Comparison of ENCODE assay signal across 8 cellular contexts in the genomic region with DNA sequence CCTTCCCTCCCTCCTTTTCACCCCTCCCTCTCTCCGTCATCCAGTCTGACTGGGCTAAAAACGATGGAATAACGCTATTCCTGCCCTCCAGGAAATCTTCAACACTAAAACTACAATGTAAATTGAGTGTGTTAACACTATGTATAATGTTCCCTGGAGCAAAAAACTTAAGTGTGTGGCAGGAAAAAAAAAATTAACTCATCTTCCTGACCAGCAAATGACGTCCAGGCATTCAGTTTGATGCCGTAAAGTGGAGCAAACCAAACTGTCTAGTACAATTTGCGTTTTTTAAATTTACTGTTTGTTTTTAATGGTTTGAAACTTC. TPM values are rescaled to one million over a fixed set of nuclear protein-coding genes. Genes with fewer than 3 reads are reported as not detected.
A peak's percentile ranks its signal among the peaks of the same experiment; 100 is the strongest.
DNase-seq lines count a peak whose midpoint lies in the region; ATAC-seq, FAIRE-seq and TF ChIP-seq lines count a peak whose summit lies in the region.

No MANE protein-coding gene starts in this region.

- peak overlapping the region; percentile 70 for H4K8ac ChIP-seq in mesenchymal stem cell (ENCODE audit: low read length)

- H2BK12ac ChIP-seq in mesenchymal stem cell (ENCODE audit: low read length in 2 of 2), result no peak overlapping the region

- no peak overlapping the region for H2AFZ ChIP-seq in mesenchymal stem cell (ENCODE audit: low read depth, low read length)

- H2AK5ac ChIP-seq in mesenchymal stem cell (ENCODE audit: low read length, severe bottlenecking), result no peak overlapping the region

- H3K4ac ChIP-seq in mesenchymal stem cell (ENCODE audit: low read depth in 1 of 2, low read length in 2 of 2), result no peak overlapping the region

- H3K36me3 ChIP-seq in heart right ventricle (peaks cover 0 to 14% (median 0%) of the 10 kb centered on the region in 9 donors), brain microvascular endothelial cell (replicated peaks) (no peaks in the 10 kb centered on the region), mesenchymal stem cell (ENCODE audit: control insufficient read depth in 1 of 2, insufficient read depth in 2 of 2, low read depth in 1 of 2, low read length in 2 of 2) (peaks cover 0 to 12% of the 10 kb centered on the region in 2 experiments)

- H3K9ac ChIP-seq in mesenchymal stem cell (ENCODE audit: low read length), result peak overlapping the region; percentile 90

- H3K23ac ChIP-seq in mesenchymal stem cell (ENCODE audit: low read length in 2 of 2), result no peak overlapping the region

- H3K27me3 ChIP-seq in heart right ventricle (no peaks in the 10 kb centered on the region), brain microvascular endothelial cell (replicated peaks) (no peaks in the 10 kb centered on the region), mesenchymal stem cell (ENCODE audit: control insufficient read depth in 1 of 2, insufficient read depth in 1 of 2, low read length in 2 of 2) (no peaks in the 10 kb centered on the region)

- 65 to 69% methylated on average over 6 of the region's 6 CpGs for WGBS in heart right ventricle, 2 donors
- WGBS in mesenchymal stem cell, result 97% methylated on average over 3 of the region's 6 CpGs

- H2BK120ac ChIP-seq in mesenchymal stem cell (ENCODE audit: low read depth, low read length), result no peak overlapping the region

- H3K4me3 ChIP-seq in heart right ventricle (peak overlapping the region; percentile 74 to 99 (median 94)), brain microvascular endothelial cell (ENCODE audit: low read depth, low read length) (peak overlapping the region; percentile 96), mesenchymal stem cell (ENCODE audit: insufficient read depth in 1 of 2, low read depth in 1 of 2, low read length in 2 of 2) (peak overlapping the region in 1 of 2 experiments; percentile 89)

- intact Hi-C loops in heart right ventricle (cut with DNase I) (loop anchor here in 1 of 10 donors (10.0 kb wide), 1 partner anchor 313 kb away; the partner anchor contains the start of gene STMP1), left cardiac atrium (cut with DNase I) (no loop called here)

- peak overlapping the region in 9 of 10 donors; percentile 80 to 95 (median 90) for H3K27ac ChIP-seq in heart right ventricle
- H3K27ac ChIP-seq in brain microvascular endothelial cell, result no peak overlapping the region
- H3K27ac ChIP-seq in mesenchymal stem cell (ENCODE audit: low read length, poor library complexity, severe bottlenecking), result no peak overlapping the region

- no peak overlapping the region for H3K18ac ChIP-seq in mesenchymal stem cell (ENCODE audit: low read depth in 1 of 2, low read length in 2 of 2)

- in situ Hi-C loops in brain microvascular endothelial cell (cut with HindIII; ENCODE audit: low pct_ligation_motif_present, low sequenced_read_pairs), result no loop called here

- no peak overlapping the region for H3K14ac ChIP-seq in mesenchymal stem cell (ENCODE audit: low read length in 2 of 2)

- FAIRE-seq in urothelium cell line (lab: Jason Lieb, UNC), result no peak

- DNase-seq in heart right ventricle (no peak), left cardiac atrium (no peak), brain microvascular endothelial cell (no peak), mesenchymal stem cell (no peak), urothelium cell line (ENCODE audit: low spot score) (peak; percentile 5)

- H3K9me3 ChIP-seq in heart right ventricle (no peaks in the 10 kb centered on the region), mesenchymal stem cell (ENCODE audit: control insufficient read depth, low read length) (no peaks in the 10 kb centered on the region)

- H3K4me1 ChIP-seq in heart right ventricle (peaks cover 3 to 88% (median 61%) of the 10 kb centered on the region in 9 donors), mesenchymal stem cell (ENCODE audit: control insufficient read depth, insufficient read depth, low read depth, low read length) (peaks cover 3% of the 10 kb centered on the region)

- no peak for TF ChIP-seq CTCF in heart right ventricle (IDR thresholded peaks at IDR 0.05)
- no peak for TF ChIP-seq CTCF in brain microvascular endothelial cell (IDR thresholded peaks at IDR 0.05; ENCODE audit: low read depth, low read length, missing control alignments)

- ATAC-seq in heart right ventricle (peak in 2 of 8 donors; percentile 1 to 12), left cardiac atrium (no peak), HG02884 (IDR thresholded peaks at IDR 0.05; ENCODE audit: unreplicated experiment) (no peak), HG03521 (IDR thresholded peaks at IDR 0.05; ENCODE audit: unreplicated experiment) (no peak), HG02678 (IDR thresholded peaks at IDR 0.05; ENCODE audit: unreplicated experiment) (no peak)

- H2BK15ac ChIP-seq in mesenchymal stem cell (ENCODE audit: low read depth, poor library complexity, severe bottlenecking), result no peak overlapping the region

- peak overlapping the region; percentile 47 for H3K4me2 ChIP-seq in mesenchymal stem cell (ENCODE audit: low read length, poor library complexity, severe bottlenecking)

- H3K79me1 ChIP-seq in mesenchymal stem cell (replicated peaks; ENCODE audit: low read length, poor library complexity, severe bottlenecking), result peaks cover 2% of the 10 kb centered on the region

- no peak overlapping the region for H2BK5ac ChIP-seq in mesenchymal stem cell (ENCODE audit: low read depth, low read length, poor library complexity, severe bottlenecking)

- H4K91ac ChIP-seq in mesenchymal stem cell (ENCODE audit: low read length), result no peak overlapping the region

RNA-seq across cellular contexts. Expression of gene MTPN, which starts 0.5 kb away (rescaled TPM):
- total RNA-seq in heart right ventricle (100 to 1,000 TPM in 2 of 10 donors, 10 to 100 TPM in 8; 63.3 to 107 (median 84.7) TPM), left cardiac atrium (100 to 1,000 TPM in 1 of 2 donors, 10 to 100 TPM in 1; 82.1 to 113 TPM)
- 10 to 100 TPM; 15.7 to 47.5 TPM for polyA plus RNA-seq in heart right ventricle
- 156 TPM for polyA plus RNA-seq in mesenchymal stem cell (2013, experiment 1 of 2)
- 152 TPM for polyA plus RNA-seq in mesenchymal stem cell (2013, experiment 2 of 2)

Comparison
In these comparisons a context has a peak if more than half of its experiments do, and no peak if none do; other contexts are left out.
1. H3K27ac ChIP-seq: peak in heart right ventricle (9 of 10); none in brain microvascular endothelial cell (single experiment) and mesenchymal stem cell (single experiment).